ENCODE assay signal across 10 cellular contexts in the genomic region with DNA sequence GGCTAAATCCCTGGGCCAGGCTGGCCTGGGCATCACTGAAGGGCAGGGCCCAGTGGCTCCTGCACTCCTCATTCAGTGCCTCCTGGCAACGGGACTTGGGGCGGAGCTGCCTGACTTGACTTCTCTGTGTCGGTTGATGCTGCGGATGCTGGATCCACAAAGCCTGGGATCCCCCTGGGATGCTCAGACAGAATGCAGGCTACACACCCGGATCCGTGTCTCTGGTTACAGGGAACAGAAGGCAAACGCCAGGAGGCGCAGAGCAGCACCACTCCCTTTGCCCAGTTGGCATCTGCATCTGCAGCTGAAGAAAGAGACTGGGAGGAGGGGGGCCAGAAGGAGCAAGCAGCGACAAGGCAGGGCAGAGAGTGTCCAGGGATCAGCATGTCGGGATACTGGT.
DNase-seq lines count a peak whose midpoint lies in the region; ATAC-seq and TF ChIP-seq lines count a peak whose summit lies in the region.
"Had no signal": no experiment of that assay in that cellular context is flagged by ENCODE, and none has a peak within 500 bp of the region (broad histone marks: within the 10 kb centered on the region; RNA-seq: fewer than 3 reads in every experiment).

No MANE protein-coding gene starts in this region.

- H3K4me3 ChIP-seq in fibroblast of the aortic adventitia (ENCODE audit: low read depth, low read length), result no peak overlapping the region
- no peak overlapping the region for H3K4me3 ChIP-seq in rectal smooth muscle tissue (ENCODE audit: low read length)

- no peak for ATAC-seq in stimulated activated naive CD8-positive, alpha-beta T cell treated with anti-CD3 and anti-CD28 coated beads, Interleukin-15, Interleukin-2, amounts not matched to agents 100 U/mL and 50 U/mL, for 24 hours
- no peak for ATAC-seq in GM21786 (IDR thresholded peaks at IDR 0.05; ENCODE audit: unreplicated experiment)
- no peak for ATAC-seq in GM18520 (IDR thresholded peaks at IDR 0.05; ENCODE audit: unreplicated experiment)

- H3K27me3 ChIP-seq in rectal smooth muscle tissue (ENCODE audit: control insufficient read depth, insufficient read depth, low read length), result no peaks in the 10 kb centered on the region

- no peak for TF ChIP-seq CTCF in CD14-positive monocyte (IDR thresholded peaks at IDR 0.05)
- TF ChIP-seq CTCF in fibroblast of the aortic adventitia (IDR thresholded peaks at IDR 0.05; ENCODE audit: insufficient read depth, low read length), result peak; percentile 39

- DNase-seq in CD14-positive monocyte (ENCODE audit: low spot score), result peak; percentile 30
- peak; percentile 85 for DNase-seq in T1000 (lab: John Stamatoyannopoulos, UW)
- DNase-seq in fibroblast of the aortic adventitia (ENCODE audit: low read depth), result peak; percentile 78
- DNase-seq in NCI-H2196 treated with DMSO at 0.1 percent for 48 hours (lab: John Stamatoyannopoulos, UW; ENCODE audit: unreplicated experiment), result no peak
- no peak for DNase-seq in stimulated activated naive CD8-positive, alpha-beta T cell treated with anti-CD3 and anti-CD28 coated beads, Interleukin-15, Interleukin-2, amounts not matched to agents 100 U/mL and 50 U/mL, for 24 hours
- DNase-seq: effector CD4-positive, alpha-beta T cell; NCI-H748 treated with DMSO at 0.1 percent for 48 hours had no signal

- intact Hi-C loops in CD14-positive monocyte (cut with micrococcal nuclease), result no loop called here

- no peaks in the 10 kb centered on the region for H3K36me3 ChIP-seq in rectal smooth muscle tissue (ENCODE audit: control insufficient read depth, insufficient read depth, low read length)

- no peak overlapping the region for H3K4me3 Mint-ChIP-seq in CD14-positive monocyte

- peaks cover 0 to 3% of the 10 kb centered on the region in 2 donors for H3K36me3 Mint-ChIP-seq in CD14-positive monocyte

- H3K27me3 Mint-ChIP-seq in CD14-positive monocyte (ENCODE audit: low read depth in 3 of 3), result peaks cover 14 to 19% (median 15%) of the 10 kb centered on the region in 3 donors

- H3K4me1 ChIP-seq in rectal smooth muscle tissue (ENCODE audit: control insufficient read depth, insufficient read depth, low read length), result peaks cover 8% of the 10 kb centered on the region

- no peak overlapping the region for H3K27ac Mint-ChIP-seq in CD14-positive monocyte

- peaks cover 6% of the 10 kb centered on the region for H3K4me1 Mint-ChIP-seq in CD14-positive monocyte

- H3K27ac ChIP-seq in rectal smooth muscle tissue (ENCODE audit: low read depth, low read length), result peak overlapping the region; percentile 52

- no peak overlapping the region for H3K9ac ChIP-seq in rectal smooth muscle tissue (ENCODE audit: low read length)

- H3K9me3 Mint-ChIP-seq in CD14-positive monocyte, result no peaks in the 10 kb centered on the region

Comparison
In these comparisons a context has a peak if more than half of its experiments do, and no peak if none do; other contexts are left out.
1. DNase-seq: peak in CD14-positive monocyte (single experiment), T1000 (single experiment) and fibroblast of the aortic adventitia (single experiment); none in NCI-H2196 treated with DMSO at 0.1 percent for 48 hours (single experiment) and stimulated activated naive CD8-positive, alpha-beta T cell treated with anti-CD3 and anti-CD28 coated beads, Interleukin-15, Interleukin-2, amounts not matched to agents 100 U/mL and 50 U/mL, for 24 hours (single experiment).